Comparison of ENCODE assay signal across 14 cellular contexts in genomic region chr2:31284107-31284506, GRCh38. TPM values are rescaled to one million over a fixed set of nuclear protein-coding genes. Genes with fewer than 3 reads are reported as not detected.
DNase-seq lines count a peak whose midpoint lies in the region; ATAC-seq and TF ChIP-seq lines count a peak whose summit lies in the region.
"Had no signal": no experiment of that assay in that cellular context is flagged by ENCODE, and none has a peak within 500 bp of the region (broad histone marks: within the 10 kb centered on the region; RNA-seq: fewer than 3 reads in every experiment).

No MANE protein-coding gene starts in this region.

- TF ChIP-seq CTCF in SK-N-SH (IDR thresholded peaks at IDR 0.05) (no peak), esophagus squamous epithelium (IDR thresholded peaks at IDR 0.05) (no peak)

- no peak overlapping the region for H3K4me3 ChIP-seq in SK-N-SH (ENCODE audit: low read depth in 2 of 2, low read length in 1 of 2)
- H3K4me3 ChIP-seq in esophagus squamous epithelium: no peak overlapping the region
- H3K4me3 ChIP-seq: GM23338 had no signal

- H2AFZ ChIP-seq in SK-N-SH (ENCODE audit: low read depth): no peak overlapping the region
- H2AFZ ChIP-seq: GM23338 had no signal

- TF ChIP-seq RAD21 in SK-N-SH (IDR thresholded peaks at IDR 0.05; ENCODE audit: low read length): no peak

- POLR2A ChIA-PET in SK-N-SH (lab: Yijun Ruan, JAX): no interaction called here

- no peaks in the 10 kb centered on the region for H3K9me3 ChIP-seq in SK-N-SH
- H3K9me3 ChIP-seq in esophagus squamous epithelium: no peaks in the 10 kb centered on the region

- DNase-seq in SK-N-SH (no peak), NCI-H82 treated with DMSO at 0.1 percent for 48 hours (lab: John Stamatoyannopoulos, UW; ENCODE audit: unreplicated experiment) (peak; percentile 25), esophagus squamous epithelium (lab: John Stamatoyannopoulos, UW) (no peak), sciatic nerve (ENCODE audit: low spot score) (peak; percentile 8), HT-29 (ENCODE audit: low spot score) (no peak), posterior cingulate gyrus (no peak)
- DNase-seq: 8988T; CD4-positive, alpha-beta memory T cell; DMS79; H7 had no signal

- no peak overlapping the region for H3K9ac ChIP-seq in SK-N-SH

- ATAC-seq in SK-N-SH treated with all-trans-retinoic acid at 6 μM for 48 hours: peak; percentile 52
- no peak for ATAC-seq in sciatic nerve
- ATAC-seq in HG02870 (IDR thresholded peaks at IDR 0.05; ENCODE audit: unreplicated experiment): no peak
- ATAC-seq: GM23338 had no signal

- H4K20me1 ChIP-seq in SK-N-SH (ENCODE audit: insufficient read depth): no peaks in the 10 kb centered on the region

- CTCF ChIA-PET in SK-N-SH (lab: Yijun Ruan, JAX): no interaction called here

- no peak overlapping the region for H3K27ac ChIP-seq in SK-N-SH (ENCODE audit: low read depth in 2 of 2, low read length in 1 of 2)
- H3K27ac ChIP-seq in esophagus squamous epithelium: peak overlapping the region in 3 of 4 donors; percentile 69 to 84 (median 82)
- H3K27ac ChIP-seq: C4-2B had no signal

- peaks cover 4% of the 10 kb centered on the region for H3F3A ChIP-seq in SK-N-SH (replicated peaks; ENCODE audit: insufficient read depth)

- H3K36me3 ChIP-seq in SK-N-SH (replicated peaks in 1 of 2; ENCODE audit: control insufficient read depth in 1 of 2, insufficient read depth in 2 of 2, low read length in 1 of 2): no peaks in the 10 kb centered on the region
- no peaks in the 10 kb centered on the region for H3K36me3 ChIP-seq in esophagus squamous epithelium

- no peak for TF ChIP-seq EP300 in SK-N-SH (IDR thresholded peaks at IDR 0.05; ENCODE audit: borderline replicate concordance in 1 of 2, low read depth in 1 of 2, low read length in 1 of 2)

- no peaks in the 10 kb centered on the region for H3K9me2 ChIP-seq in SK-N-SH

- H3K27me3 ChIP-seq in SK-N-SH (ENCODE audit: insufficient read depth) (no peaks in the 10 kb centered on the region), esophagus squamous epithelium (no peaks in the 10 kb centered on the region)

- intact Hi-C loops in esophagus squamous epithelium (cut with DNase I): no loop called here
- intact Hi-C loops in sciatic nerve (cut with DNase I): no loop called here
- intact Hi-C loops in posterior cingulate gyrus (cut with DNase I): no loop called here

- 42% methylated on average over 2 of the region's 2 CpGs for WGBS in SK-N-SH (ENCODE audit: low lambda C conversion rate)
- WGBS in esophagus squamous epithelium, 2 donors: 75 to 90% methylated on average over 2 of the region's 2 CpGs

- TF ChIP-seq POLR2A in esophagus squamous epithelium (IDR thresholded peaks at IDR 0.05): no peak

- no peak overlapping the region for H3K4me2 ChIP-seq in SK-N-SH
- H3K4me2 ChIP-seq: GM23338 had no signal

- H3K79me2 ChIP-seq in SK-N-SH (ENCODE audit: insufficient read depth): no peaks in the 10 kb centered on the region

- H3K4me1 ChIP-seq in SK-N-SH (ENCODE audit: control insufficient read depth in 1 of 2, insufficient read depth in 2 of 2, low read depth in 1 of 2, low read length in 1 of 2) (peaks cover 2 to 26% of the 10 kb centered on the region in 2 experiments; a peak in 3 of 4 replicates), esophagus squamous epithelium (peaks cover 15 to 64% (median 25%) of the 10 kb centered on the region in 3 donors)

TF ChIP-seq in SK-N-SH treated with all-trans-retinoic acid at 6 μM for 48 hours, 23 proteins besides CTCF, POLR2A, EP300 and RAD21 (continues in another document):
- TF ChIP-seq OSR1 (CRISPR knock-in tag; IDR thresholded peaks at IDR 0.05) (no peak), SNAI2 (CRISPR knock-in tag; IDR thresholded peaks at IDR 0.05) (no peak), RARB (CRISPR knock-in tag; IDR thresholded peaks at IDR 0.05) (no peak), ZNF8 (CRISPR knock-in tag; IDR thresholded peaks at IDR 0.05) (no peak), TCF4 (CRISPR knock-in tag; IDR thresholded peaks at IDR 0.05; ENCODE audit: borderline replicate concordance) (no peak), CSDC2 (CRISPR knock-in tag; IDR thresholded peaks at IDR 0.05) (no peak), PPARA (CRISPR knock-in tag; IDR thresholded peaks at IDR 0.05; ENCODE audit: borderline replicate concordance) (no peak), ISL1 (CRISPR knock-in tag; IDR thresholded peaks at IDR 0.05) (no peak), ZFP30 (CRISPR knock-in tag; IDR thresholded peaks at IDR 0.05) (no peak), TOX (CRISPR knock-in tag; IDR thresholded peaks at IDR 0.05; ENCODE audit: borderline replicate concordance) (no peak), ZNF70 (CRISPR knock-in tag; IDR thresholded peaks at IDR 0.05) (no peak)
- TF ChIP-seq, protein P1, sequence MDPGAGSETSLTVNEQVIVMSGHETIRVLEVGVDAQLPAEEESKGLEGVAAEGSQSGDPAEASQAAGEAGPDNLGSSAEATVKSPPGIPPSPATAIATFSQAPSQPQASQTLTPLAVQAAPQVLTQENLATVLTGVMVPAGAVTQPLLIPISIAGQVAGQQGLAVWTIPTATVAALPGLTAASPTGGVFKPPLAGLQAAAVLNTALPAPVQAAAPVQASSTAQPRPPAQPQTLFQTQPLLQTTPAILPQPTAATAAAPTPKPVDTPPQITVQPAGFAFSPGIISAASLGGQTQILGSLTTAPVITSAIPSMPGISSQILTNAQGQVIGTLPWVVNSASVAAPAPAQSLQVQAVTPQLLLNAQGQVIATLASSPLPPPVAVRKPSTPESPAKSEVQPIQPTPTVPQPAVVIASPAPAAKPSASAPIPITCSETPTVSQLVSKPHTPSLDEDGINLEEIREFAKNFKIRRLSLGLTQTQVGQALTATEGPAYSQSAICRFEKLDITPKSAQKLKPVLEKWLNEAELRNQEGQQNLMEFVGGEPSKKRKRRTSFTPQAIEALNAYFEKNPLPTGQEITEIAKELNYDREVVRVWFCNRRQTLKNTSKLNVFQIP (CRISPR knock-in tag; IDR thresholded peaks at IDR 0.05; ENCODE audit: borderline replicate concordance, low read depth): no peak
- TF ChIP-seq, protein P2, sequence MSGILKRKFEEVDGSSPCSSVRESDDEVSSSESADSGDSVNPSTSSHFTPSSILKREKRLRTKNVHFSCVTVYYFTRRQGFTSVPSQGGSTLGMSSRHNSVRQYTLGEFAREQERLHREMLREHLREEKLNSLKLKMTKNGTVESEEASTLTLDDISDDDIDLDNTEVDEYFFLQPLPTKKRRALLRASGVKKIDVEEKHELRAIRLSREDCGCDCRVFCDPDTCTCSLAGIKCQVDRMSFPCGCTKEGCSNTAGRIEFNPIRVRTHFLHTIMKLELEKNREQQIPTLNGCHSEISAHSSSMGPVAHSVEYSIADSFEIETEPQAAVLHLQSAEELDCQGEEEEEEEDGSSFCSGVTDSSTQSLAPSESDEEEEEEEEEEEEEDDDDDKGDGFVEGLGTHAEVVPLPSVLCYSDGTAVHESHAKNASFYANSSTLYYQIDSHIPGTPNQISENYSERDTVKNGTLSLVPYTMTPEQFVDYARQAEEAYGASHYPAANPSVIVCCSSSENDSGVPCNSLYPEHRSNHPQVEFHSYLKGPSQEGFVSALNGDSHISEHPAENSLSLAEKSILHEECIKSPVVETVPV (CRISPR knock-in tag; IDR thresholded peaks at IDR 0.05): no peak

TF ChIP-seq in SK-N-SH, 30 proteins besides CTCF, POLR2A, EP300 and RAD21 (continues in another document):
- TF ChIP-seq ELF1 (IDR thresholded peaks at IDR 0.05) (no peak), TCF12 (IDR thresholded peaks at IDR 0.05) (no peak), REST (IDR thresholded peaks at IDR 0.05; ENCODE audit: low read depth, low read length) (no peak), SMC3 (IDR thresholded peaks at IDR 0.05; ENCODE audit: low read depth, low read length) (no peak), FOXM1 (IDR thresholded peaks at IDR 0.05; ENCODE audit: low read depth) (no peak), RXRA (IDR thresholded peaks at IDR 0.05; ENCODE audit: borderline replicate concordance, low read depth) (no peak), TEAD4 (IDR thresholded peaks at IDR 0.05; ENCODE audit: borderline replicate concordance, insufficient read depth) (no peak), IRF3 (IDR thresholded peaks at IDR 0.05; ENCODE audit: low read depth, low read length) (no peak)

RNA-seq across cellular contexts. Expression of gene EHD3, which starts 50.2 kb away (rescaled TPM):
- polyA plus RNA-seq in SK-N-SH (2012; rRNA removed): 45.3 and 45.4 TPM in 2 replicates
- 23.3 and 36.2 TPM in 2 replicates for polyA plus RNA-seq in SK-N-SH (2012; cell fraction: cytosol; rRNA removed)
- 23.2 and 27.0 TPM in 2 replicates for polyA plus RNA-seq in SK-N-SH (2012; cell fraction: nucleus; rRNA removed)
- total RNA-seq in esophagus squamous epithelium (10 to 100 TPM; 22.6 to 54.5 (median 38.1) TPM), sciatic nerve (7.0 TPM)
- not detected in 2 replicates for total RNA-seq in HT-29 (2014; rRNA removed; shearing (Covaris generic))

Comparison
In these comparisons a context has a peak if more than half of its experiments do, and no peak if none do; other contexts are left out.
1. DNase-seq: peak in NCI-H82 treated with DMSO at 0.1 percent for 48 hours (single experiment) and sciatic nerve (single experiment); none in SK-N-SH (single experiment), esophagus squamous epithelium (single experiment), HT-29 (single experiment) and posterior cingulate gyrus (0 of 10).
2. H3K27ac ChIP-seq: peak in esophagus squamous epithelium (3 of 4); none in SK-N-SH (0 of 2).